19 cellular contexts compared by ENCODE assay signal in genomic region chr3:70959506-70959905, GRCh38.
"Had no signal": no experiment of that assay in that cellular context is flagged by ENCODE, and none has a peak within 500 bp of the region (broad histone marks: within the 10 kb centered on the region; RNA-seq: fewer than 3 reads in every experiment).

No MANE protein-coding gene starts in this region.

- H3K27ac ChIP-seq: ascending aorta, coronary artery, foreskin keratinocyte, neutrophil, parathyroid adenoma, spleen, tibial nerve had no signal

- H2AFZ ChIP-seq: parathyroid adenoma had no signal

- H3K27ac Mint-ChIP-seq: activated B cell treated with CpG ODN at 0.5 μM for 24 hours; natural killer cell; T-helper 2 cell treated with Interferon-gamma antibody and Interleukin-4, amounts not matched to agents 5 μg/mL and 100 μg/mL, for 36 hours had no signal

- H3K27me3 ChIP-seq: ascending aorta, foreskin keratinocyte, neutrophil, spleen, tibial nerve had no signal

- DNase-seq: activated B cell treated with CpG ODN at 0.5 μM for 24 hours; activated CD4-positive, alpha-beta T cell treated with anti-CD3 and anti-CD28 coated beads, Interleukin-2, amount 50 U/mL, for 1 hour; activated effector memory CD4-positive, alpha-beta T cell treated with anti-CD3 and anti-CD28 coated beads, Interleukin-2, amount 50 U/mL, for 16 hours; activated T-cell treated with anti-CD3 and anti-CD28 coated beads, Interleukin-2, amount 50 U/mL, for 4 hours; foreskin keratinocyte; hippocampal formation; left cardiac atrium; mesendoderm; natural killer cell; spleen; stimulated activated CD4-positive, alpha-beta T cell treated with anti-CD3 and anti-CD28 coated beads, Interleukin-4, amount 100 ng/mL, for 4 hours; stimulated activated naive CD4-positive, alpha-beta T cell had no signal

- H3K4me1 Mint-ChIP-seq: activated B cell treated with CpG ODN at 0.5 μM for 24 hours; central memory CD8-positive, alpha-beta T cell had no signal

- H3K9me3 ChIP-seq: ascending aorta, neutrophil, spleen, tibial nerve had no signal

- H3K27me3 Mint-ChIP-seq: activated B cell treated with CpG ODN at 0.5 μM for 24 hours; central memory CD8-positive, alpha-beta T cell had no signal

- ATAC-seq: foreskin keratinocyte, left cardiac atrium, natural killer cell had no signal

- H3K4me1 ChIP-seq: parathyroid adenoma had no signal

- H3K4me3 Mint-ChIP-seq: activated B cell treated with CpG ODN at 0.5 μM for 24 hours; activated T-cell treated with anti-CD3 and anti-CD28 coated beads, Interleukin-2, amount 50 U/mL, for 4 hours; central memory CD8-positive, alpha-beta T cell; natural killer cell; T-helper 2 cell treated with Interferon-gamma antibody and Interleukin-4, amounts not matched to agents 5 μg/mL and 100 μg/mL, for 36 hours had no signal

- H3K9me3 Mint-ChIP-seq: activated B cell treated with CpG ODN at 0.5 μM for 24 hours; activated T-cell treated with anti-CD3 and anti-CD28 coated beads, Interleukin-2, amount 50 U/mL, for 4 hours; central memory CD8-positive, alpha-beta T cell; natural killer cell; T-helper 2 cell treated with Interferon-gamma antibody and Interleukin-4, amounts not matched to agents 5 μg/mL and 100 μg/mL, for 36 hours had no signal

- H3K9ac ChIP-seq: parathyroid adenoma had no signal

- H3K4me3 ChIP-seq: ascending aorta, coronary artery, spleen, tibial nerve had no signal
